Comparison of ENCODE assay signal across 11 cellular contexts in the genomic region with DNA sequence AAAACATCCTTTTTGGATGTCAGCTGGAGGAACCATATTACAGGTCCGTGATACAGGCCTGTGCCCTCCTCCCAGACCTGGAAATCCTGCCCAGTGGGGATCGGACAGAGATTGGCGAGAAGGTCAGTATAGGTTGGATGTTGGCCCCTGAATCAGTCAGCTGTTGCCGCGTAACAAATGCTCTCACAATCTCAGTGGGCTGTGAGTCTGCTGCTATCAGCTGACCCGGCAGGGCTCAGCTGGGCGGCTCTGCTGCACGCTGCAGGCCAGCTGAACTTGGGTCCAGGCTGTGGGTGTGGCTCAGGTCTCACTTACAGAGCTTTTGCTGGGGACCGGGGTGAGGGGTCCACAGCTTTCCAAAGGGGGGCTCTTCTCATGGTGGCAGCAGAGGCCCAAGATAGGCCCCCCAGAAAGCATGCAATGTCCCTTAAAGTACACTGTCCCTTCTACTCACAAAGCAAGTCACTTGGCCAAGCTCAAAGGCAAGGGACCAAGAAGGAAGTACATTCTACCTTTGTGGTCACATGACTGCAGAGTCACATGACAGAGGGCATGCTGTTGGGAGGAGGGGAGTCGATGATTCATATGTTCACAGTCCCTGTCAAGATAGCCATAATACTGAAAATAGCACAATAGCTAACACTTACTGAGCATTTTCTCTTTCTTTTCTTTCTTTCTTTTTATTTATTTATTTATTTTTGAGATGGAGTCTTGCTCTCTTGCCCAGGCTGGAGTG.
DNase-seq lines count a peak whose midpoint lies in the region; ATAC-seq, FAIRE-seq and TF ChIP-seq lines count a peak whose summit lies in the region.
"Had no signal": no experiment of that assay in that cellular context is flagged by ENCODE, and none has a peak within 500 bp of the region (broad histone marks: within the 10 kb centered on the region; RNA-seq: fewer than 3 reads in every experiment).

No MANE protein-coding gene starts in this region.

- H3K4me1 Mint-ChIP-seq in activated naive CD8-positive, alpha-beta T cell treated with anti-CD3 and anti-CD28 coated beads, Interleukin-2, amount 50 U/mL, for 24 hours: peaks cover 4% of the 10 kb centered on the region

- peaks cover 62% of the 10 kb centered on the region for H3K36me3 Mint-ChIP-seq in activated naive CD8-positive, alpha-beta T cell treated with anti-CD3 and anti-CD28 coated beads, Interleukin-2, amount 50 U/mL, for 24 hours (ENCODE audit: low read depth)

- no peak for FAIRE-seq in H54 (lab: Jason Lieb, UNC)
- FAIRE-seq: kidney had no signal

- TF ChIP-seq POLR2A in H54 (IDR thresholded peaks at IDR 0.05; ENCODE audit: low read depth, low read length): no peak

- peak; percentile 27 for DNase-seq in H54 (ENCODE audit: insufficient read length, low spot score)
- DNase-seq in NCI-H226: peak; percentile 28
- DNase-seq in activated naive CD8-positive, alpha-beta T cell treated with anti-CD3 and anti-CD28 coated beads, Interleukin-2, amount 50 U/mL, for 24 hours: peak; percentile 12
- peak; percentile 41 for DNase-seq in stimulated activated CD4-positive, alpha-beta T cell treated with anti-CD3 and anti-CD28 coated beads, Interleukin-15, amount 100 ng/mL, for 24 hours
- DNase-seq in NCI-H510A (lab: John Stamatoyannopoulos, UW): no peak
- DNase-seq in NCI-H1092 (lab: John Stamatoyannopoulos, UW): no peak
- DNase-seq: effector CD8-positive, alpha-beta T cell; kidney; NCI-H748 treated with DMSO at 0.1 percent for 48 hours; psoas muscle had no signal

- H3K27me3 Mint-ChIP-seq in activated naive CD8-positive, alpha-beta T cell treated with anti-CD3 and anti-CD28 coated beads, Interleukin-2, amount 50 U/mL, for 24 hours: no peaks in the 10 kb centered on the region

- peaks cover 6% of the 10 kb centered on the region for H3K9me3 Mint-ChIP-seq in activated naive CD8-positive, alpha-beta T cell treated with anti-CD3 and anti-CD28 coated beads, Interleukin-2, amount 50 U/mL, for 24 hours

- H3K4me3 Mint-ChIP-seq in activated naive CD8-positive, alpha-beta T cell treated with anti-CD3 and anti-CD28 coated beads, Interleukin-2, amount 50 U/mL, for 24 hours: peak overlapping the region; percentile 24

- H3K27ac Mint-ChIP-seq in activated naive CD8-positive, alpha-beta T cell treated with anti-CD3 and anti-CD28 coated beads, Interleukin-2, amount 50 U/mL, for 24 hours: peak overlapping the region; percentile 49

- ATAC-seq in activated naive CD8-positive, alpha-beta T cell treated with anti-CD3 and anti-CD28 coated beads, Interleukin-2, amount 50 U/mL, for 24 hours: no peak
- ATAC-seq in GM18511 (IDR thresholded peaks at IDR 0.05; ENCODE audit: unreplicated experiment): no peak

Comparison
In these comparisons a context has a peak if more than half of its experiments do, and no peak if none do; other contexts are left out.
1. DNase-seq: peak in H54 (single experiment), NCI-H226 (single experiment), activated naive CD8-positive, alpha-beta T cell treated with anti-CD3 and anti-CD28 coated beads, Interleukin-2, amount 50 U/mL, for 24 hours (single experiment) and stimulated activated CD4-positive, alpha-beta T cell treated with anti-CD3 and anti-CD28 coated beads, Interleukin-15, amount 100 ng/mL, for 24 hours (single experiment); none in NCI-H510A (single experiment) and NCI-H1092 (single experiment).